18 cellular contexts compared by ENCODE assay signal in the genomic region with DNA sequence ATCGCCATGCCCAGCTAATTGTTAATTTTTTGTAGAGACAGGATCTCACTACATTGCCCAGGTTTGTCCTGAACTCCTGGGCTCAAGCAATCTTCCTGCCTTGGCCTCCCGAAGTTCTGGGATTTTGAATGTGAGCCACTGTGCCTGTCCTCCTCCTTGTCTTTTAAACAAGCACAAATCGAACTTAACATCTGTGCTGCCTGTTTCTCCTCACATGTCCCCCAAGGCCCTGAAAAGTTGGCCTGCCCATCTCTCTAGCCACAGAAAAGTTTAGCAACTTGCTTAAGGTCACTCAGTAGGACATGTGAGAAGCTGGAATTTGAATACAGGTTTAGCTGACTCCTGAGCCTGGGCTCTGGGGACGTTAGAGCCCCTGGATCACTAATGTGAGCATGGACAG.
DNase-seq lines count a peak whose midpoint lies in the region; ATAC-seq and TF ChIP-seq lines count a peak whose summit lies in the region.
"Had no signal": no experiment of that assay in that cellular context is flagged by ENCODE, and none has a peak within 500 bp of the region (broad histone marks: within the 10 kb centered on the region; RNA-seq: fewer than 3 reads in every experiment).

No MANE protein-coding gene starts in this region.

- no peak overlapping the region for H4K91ac ChIP-seq in neuronal stem cell (ENCODE audit: low read depth, low read length, poor library complexity)

- no peak overlapping the region for H2BK12ac ChIP-seq in neuronal stem cell (ENCODE audit: low read length)

- H3K4me2 ChIP-seq in SK-N-SH (no peak overlapping the region), neuronal stem cell (ENCODE audit: insufficient read depth, low read length, poor library complexity, severe bottlenecking) (no peak overlapping the region), MM.1S (ENCODE audit: low read depth, low read length) (no peak overlapping the region)
- H3K4me2 ChIP-seq: A549, BLaER1 had no signal

- TF ChIP-seq EP300 in SK-N-SH (IDR thresholded peaks at IDR 0.05; ENCODE audit: borderline replicate concordance in 1 of 2, low read depth in 1 of 2, low read length in 1 of 2) = peak in 1 of 2 experiments; percentile 60; a peak in 2 of 4 replicates

- TF ChIP-seq RAD21 in SK-N-SH (IDR thresholded peaks at IDR 0.05; ENCODE audit: low read length) = no peak

- H4K20me1 ChIP-seq in SK-N-SH (ENCODE audit: insufficient read depth) (no peaks in the 10 kb centered on the region), MM.1S (ENCODE audit: insufficient read depth, low read length) (no peaks in the 10 kb centered on the region)
- H4K20me1 ChIP-seq: BLaER1 had no signal

- H2BK5ac ChIP-seq in neuronal stem cell (ENCODE audit: low read length) = no peak overlapping the region

- H3K18ac ChIP-seq in neuronal stem cell (ENCODE audit: low read length) = peak overlapping the region; percentile 5

- H3F3A ChIP-seq in SK-N-SH (replicated peaks; ENCODE audit: insufficient read depth) (no peaks in the 10 kb centered on the region), MM.1S (ENCODE audit: insufficient read depth, low read length) (no peaks in the 10 kb centered on the region)

- H3K9me2 ChIP-seq in SK-N-SH = no peaks in the 10 kb centered on the region
- no peaks in the 10 kb centered on the region for H3K9me2 ChIP-seq in MM.1S (replicated peaks; ENCODE audit: insufficient read depth, low read length)

- POLR2A ChIA-PET in SK-N-SH (lab: Yijun Ruan, JAX) = no interaction called here

- 0 out of 4 replicates have a peak overlapping the region, but pooled peaks of 1 of the 2 experiments have one; percentile 0 for H3K27ac ChIP-seq in SK-N-SH (ENCODE audit: low read depth in 2 of 2, low read length in 1 of 2)
- no peak overlapping the region for H3K27ac ChIP-seq in neuronal stem cell (replicated peaks; ENCODE audit: low read length)
- no peak overlapping the region for H3K27ac ChIP-seq in MM.1S (ENCODE audit: low read length)
- H3K27ac ChIP-seq: 22Rv1, A549, BLaER1 had no signal

- H3K27me3 ChIP-seq in SK-N-SH (ENCODE audit: insufficient read depth) = no peaks in the 10 kb centered on the region; the same call in 1 of the 2 replicates
- peaks cover 0 to 3% (median 0%) of the 10 kb centered on the region in 3 experiments for H3K27me3 ChIP-seq in neuronal stem cell (ENCODE audit: control insufficient read depth in 3 of 3, insufficient read depth in 3 of 3, low read depth in 1 of 3, low read length in 3 of 3)
- no peaks in the 10 kb centered on the region for H3K27me3 ChIP-seq in MM.1S (replicated peaks; ENCODE audit: insufficient read depth, low read length)
- H3K27me3 ChIP-seq: BLaER1 had no signal

- no peak overlapping the region for H3K4ac ChIP-seq in neuronal stem cell (ENCODE audit: low read length)

- no peak overlapping the region for H3K23ac ChIP-seq in neuronal stem cell (ENCODE audit: low read depth, low read length, poor library complexity)

- peaks cover 0 to 7% of the 10 kb centered on the region in 2 experiments; a peak in 1 of 4 replicates for H3K4me1 ChIP-seq in SK-N-SH (ENCODE audit: control insufficient read depth in 1 of 2, insufficient read depth in 2 of 2, low read depth in 1 of 2, low read length in 1 of 2)
- H3K4me1 ChIP-seq in neuronal stem cell (ENCODE audit: control insufficient read depth in 2 of 2, insufficient read depth in 1 of 2, low read depth in 1 of 2, low read length in 2 of 2) = peaks cover 0 to 5% of the 10 kb centered on the region in 2 donors
- H3K4me1 ChIP-seq in MM.1S (ENCODE audit: low read length) = no peaks in the 10 kb centered on the region
- H3K4me1 ChIP-seq: A549 had no signal

- H3K36me3 ChIP-seq in SK-N-SH (replicated peaks in 1 of 2; ENCODE audit: control insufficient read depth in 1 of 2, insufficient read depth in 2 of 2, low read length in 1 of 2) (no peaks in the 10 kb centered on the region), neuronal stem cell (replicated peaks in 1 of 2; ENCODE audit: control insufficient read depth in 2 of 2, insufficient read depth in 2 of 2, low read length in 2 of 2) (no peaks in the 10 kb centered on the region), MM.1S (replicated peaks; ENCODE audit: insufficient read depth, low read length) (no peaks in the 10 kb centered on the region)
- H3K36me3 ChIP-seq: BLaER1 had no signal

- H3K79me2 ChIP-seq in SK-N-SH (ENCODE audit: insufficient read depth) = no peaks in the 10 kb centered on the region
- H3K79me2 ChIP-seq in MM.1S (ENCODE audit: low read length) = no peaks in the 10 kb centered on the region

- DNase-seq in SK-N-SH (no peak), islet precursor cell (peak; percentile 50), neuronal stem cell (ENCODE audit: low spot score) (no peak), ureter (ENCODE audit: low spot score) (peak; percentile 26), MM.1S (no peak), medulla oblongata (ENCODE audit: extremely low spot score) (no peak)
- DNase-seq: CD4-positive, alpha-beta memory T cell; DMS153; DMS79; GF-D8; GOT3; H7; IMR-90 had no signal

- ATAC-seq in SK-N-SH treated with all-trans-retinoic acid at 6 μM for 48 hours (no peak), GM18498 (IDR thresholded peaks at IDR 0.05; ENCODE audit: unreplicated experiment) (no peak)
- ATAC-seq: A549 had no signal

- no peak overlapping the region for H2AFZ ChIP-seq in SK-N-SH (ENCODE audit: low read depth)
- H2AFZ ChIP-seq in neuronal stem cell (ENCODE audit: low read length) = no peak overlapping the region
- no peak overlapping the region for H2AFZ ChIP-seq in MM.1S (ENCODE audit: low read length)

- no peak overlapping the region for H2BK15ac ChIP-seq in neuronal stem cell (ENCODE audit: low read length)

- H4K8ac ChIP-seq in neuronal stem cell (ENCODE audit: low read depth, low read length) = no peak overlapping the region

- H3K9ac ChIP-seq in SK-N-SH (no peak overlapping the region), neuronal stem cell (ENCODE audit: low read depth, low read length, poor library complexity) (no peak overlapping the region), MM.1S (ENCODE audit: low read length) (no peak overlapping the region)
- H3K9ac ChIP-seq: BLaER1 had no signal

- no peak overlapping the region for H3K4me3 ChIP-seq in SK-N-SH (ENCODE audit: low read depth in 2 of 2, low read length in 1 of 2)
- peak overlapping the region in 1 of 2 donors; percentile 32 for H3K4me3 ChIP-seq in neuronal stem cell (ENCODE audit: low read length in 2 of 2)
- H3K4me3 ChIP-seq in MM.1S (ENCODE audit: low read length) = no peak overlapping the region
- H3K4me3 ChIP-seq: A549, BLaER1 had no signal

- H3K14ac ChIP-seq in neuronal stem cell (ENCODE audit: low read length) = no peak overlapping the region

- H3K79me1 ChIP-seq in neuronal stem cell (ENCODE audit: low read depth, low read length) = no peaks in the 10 kb centered on the region

- H3K9me3 ChIP-seq in SK-N-SH = no peaks in the 10 kb centered on the region
- no peaks in the 10 kb centered on the region for H3K9me3 ChIP-seq in neuronal stem cell (replicated peaks in 1 of 2; ENCODE audit: control insufficient read depth in 2 of 2, insufficient read depth in 1 of 2, low read depth in 1 of 2, low read length in 2 of 2)
- no peaks in the 10 kb centered on the region for H3K9me3 ChIP-seq in MM.1S (replicated peaks; ENCODE audit: insufficient read depth, low read length)
- H3K9me3 ChIP-seq: A549, BLaER1 had no signal

- TF ChIP-seq CTCF in SK-N-SH (IDR thresholded peaks at IDR 0.05) = no peak
- TF ChIP-seq CTCF in MM.1S (IDR thresholded peaks at IDR 0.05; ENCODE audit: low read length) = no peak

- no peak overlapping the region for H2AK5ac ChIP-seq in neuronal stem cell (ENCODE audit: low read depth, low read length)

- WGBS in SK-N-SH (ENCODE audit: low lambda C conversion rate) = 47% methylated on average over 4 of the region's 4 CpGs
- no CpG with 5 or more reads among the region's 4 CpGs for WGBS in neuronal stem cell (ENCODE audit: extremely low coverage in 2 of 2, insufficient read length in 2 of 2, insufficient replicate concordance in 1 of 2), 2 donors

- CTCF ChIA-PET in SK-N-SH (lab: Yijun Ruan, JAX) = interaction anchor here (0.6 kb wide), 1 partner anchor 124 kb away, joined by 3 read pairs; no protein-coding TSS in a partner anchor

- no peak overlapping the region for H2BK120ac ChIP-seq in neuronal stem cell (ENCODE audit: low read depth, low read length)

TF ChIP-seq in SK-N-SH, 30 proteins besides CTCF, POLR2A, EP300 and RAD21:
- TF ChIP-seq RCOR1 (IDR thresholded peaks at IDR 0.05; ENCODE audit: low read length) = 0 out of 2 replicates have a peak, but pooled peaks have one; percentile 40
- TF ChIP-seq, protein P1, sequence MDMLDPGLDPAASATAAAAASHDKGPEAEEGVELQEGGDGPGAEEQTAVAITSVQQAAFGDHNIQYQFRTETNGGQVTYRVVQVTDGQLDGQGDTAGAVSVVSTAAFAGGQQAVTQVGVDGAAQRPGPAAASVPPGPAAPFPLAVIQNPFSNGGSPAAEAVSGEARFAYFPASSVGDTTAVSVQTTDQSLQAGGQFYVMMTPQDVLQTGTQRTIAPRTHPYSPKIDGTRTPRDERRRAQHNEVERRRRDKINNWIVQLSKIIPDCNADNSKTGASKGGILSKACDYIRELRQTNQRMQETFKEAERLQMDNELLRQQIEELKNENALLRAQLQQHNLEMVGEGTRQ (IDR thresholded peaks at IDR 0.05; ENCODE audit: borderline replicate concordance, low read depth, low read length) = no peak

TF ChIP-seq in SK-N-SH treated with all-trans-retinoic acid at 6 μM for 48 hours, 23 proteins besides CTCF, POLR2A, EP300 and RAD21 (continues in another document):
- no peak for TF ChIP-seq TOX (CRISPR knock-in tag; IDR thresholded peaks at IDR 0.05; ENCODE audit: borderline replicate concordance)
- TF ChIP-seq ISL1 (CRISPR knock-in tag; IDR thresholded peaks at IDR 0.05) = no peak
- TF ChIP-seq, protein P2, sequence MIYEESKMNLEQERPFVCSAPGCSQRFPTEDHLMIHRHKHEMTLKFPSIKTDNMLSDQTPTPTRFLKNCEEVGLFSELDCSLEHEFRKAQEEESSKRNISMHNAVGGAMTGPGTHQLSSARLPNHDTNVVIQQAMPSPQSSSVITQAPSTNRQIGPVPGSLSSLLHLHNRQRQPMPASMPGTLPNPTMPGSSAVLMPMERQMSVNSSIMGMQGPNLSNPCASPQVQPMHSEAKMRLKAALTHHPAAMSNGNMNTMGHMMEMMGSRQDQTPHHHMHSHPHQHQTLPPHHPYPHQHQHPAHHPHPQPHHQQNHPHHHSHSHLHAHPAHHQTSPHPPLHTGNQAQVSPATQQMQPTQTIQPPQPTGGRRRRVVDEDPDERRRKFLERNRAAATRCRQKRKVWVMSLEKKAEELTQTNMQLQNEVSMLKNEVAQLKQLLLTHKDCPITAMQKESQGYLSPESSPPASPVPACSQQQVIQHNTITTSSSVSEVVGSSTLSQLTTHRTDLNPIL (CRISPR knock-in tag; IDR thresholded peaks at IDR 0.05; ENCODE audit: low read depth) = no peak
- TF ChIP-seq RARB (CRISPR knock-in tag; IDR thresholded peaks at IDR 0.05) = no peak

Comparison
In these comparisons a context has a peak if more than half of its experiments do, and no peak if none do; other contexts are left out.
1. DNase-seq: peak in islet precursor cell (single experiment) and ureter (single experiment); none in SK-N-SH (single experiment), neuronal stem cell (single experiment), MM.1S (single experiment) and medulla oblongata (single experiment).